Comparison of ENCODE assay signal across 12 cellular contexts in genomic region chr7:47714669-47715607, GRCh38.
A peak's percentile ranks its signal among the peaks of the same experiment; 100 is the strongest.
DNase-seq lines count a peak whose midpoint lies in the region; ATAC-seq, FAIRE-seq and TF ChIP-seq lines count a peak whose summit lies in the region.
"Had no signal": no experiment of that assay in that cellular context is flagged by ENCODE, and none has a peak within 500 bp of the region (broad histone marks: within the 10 kb centered on the region; RNA-seq: fewer than 3 reads in every experiment).

No MANE protein-coding gene starts in this region.

- no peaks in the 10 kb centered on the region for H3K36me3 Mint-ChIP-seq in T-helper 2 cell treated with Interferon-gamma antibody and Interleukin-4, amounts not matched to agents 5 μg/mL and 100 μg/mL, for 36 hours (ENCODE audit: low read depth)

- intact Hi-C loops in Right ventricle myocardium superior (cut with DNase I) = no loop called here

- no peak overlapping the region for H3K27ac Mint-ChIP-seq in T-helper 2 cell treated with Interferon-gamma antibody and Interleukin-4, amounts not matched to agents 5 μg/mL and 100 μg/mL, for 36 hours
- H3K27ac Mint-ChIP-seq: activated T-helper 17 cell treated with anti-CD3 and anti-CD28 coated beads, Interleukin-2, amount 50 U/mL, for 72 hours had no signal

- TF ChIP-seq POLR2A in GM12891 (IDR thresholded peaks at IDR 0.05; ENCODE audit: low read depth, low read length) = no peak
- no peak for TF ChIP-seq POLR2A in H54 (IDR thresholded peaks at IDR 0.05; ENCODE audit: low read depth, low read length)

- H3K27me3 Mint-ChIP-seq in T-helper 2 cell treated with Interferon-gamma antibody and Interleukin-4, amounts not matched to agents 5 μg/mL and 100 μg/mL, for 36 hours (ENCODE audit: low read depth) = no peaks in the 10 kb centered on the region
- H3K27me3 Mint-ChIP-seq: activated T-helper 17 cell treated with anti-CD3 and anti-CD28 coated beads, Interleukin-2, amount 50 U/mL, for 72 hours had no signal

- DNase-seq in GM12891 (ENCODE audit: insufficient read length, low spot score) (peak; percentile 52), OCI-M1 (lab: John Stamatoyannopoulos, UW) (peak; percentile 48), Right ventricle myocardium superior (no peak), H54 (ENCODE audit: insufficient read length, low spot score) (no peak), midbrain (lab: John Stamatoyannopoulos, UW) (no peak)
- no peak for DNase-seq in T-helper 2 cell treated with Interferon-gamma antibody and Interleukin-4, amounts not matched to agents 5 μg/mL and 100 μg/mL, for 36 hours (ENCODE audit: low spot score)
- DNase-seq: AML-193, dermis blood vessel endothelial cell, NCI-H1105 treated with DMSO at 0.1 percent for 48 hours had no signal

- no peak overlapping the region for H3K4me3 Mint-ChIP-seq in T-helper 2 cell treated with Interferon-gamma antibody and Interleukin-4, amounts not matched to agents 5 μg/mL and 100 μg/mL, for 36 hours
- H3K4me3 Mint-ChIP-seq: activated T-helper 17 cell treated with anti-CD3 and anti-CD28 coated beads, Interleukin-2, amount 50 U/mL, for 72 hours had no signal

- peak; percentile 98 for ATAC-seq in GM21360 (IDR thresholded peaks at IDR 0.05; ENCODE audit: unreplicated experiment)
- peak; percentile 92 for ATAC-seq in HG03066 (IDR thresholded peaks at IDR 0.05; ENCODE audit: low read depth, unreplicated experiment)
- no peak for ATAC-seq in Right ventricle myocardium superior (ENCODE audit: poor library complexity)
- ATAC-seq: activated T-helper 17 cell treated with anti-CD3 and anti-CD28 coated beads, Interleukin-2, amount 50 U/mL, for 72 hours had no signal

- no peaks in the 10 kb centered on the region for H3K9me3 Mint-ChIP-seq in T-helper 2 cell treated with Interferon-gamma antibody and Interleukin-4, amounts not matched to agents 5 μg/mL and 100 μg/mL, for 36 hours
- H3K9me3 Mint-ChIP-seq: activated T-helper 17 cell treated with anti-CD3 and anti-CD28 coated beads, Interleukin-2, amount 50 U/mL, for 72 hours had no signal

- FAIRE-seq in GM12891 (lab: Jason Lieb, UNC) (peak; percentile 80), H54 (lab: Jason Lieb, UNC) (no peak)

- no peaks in the 10 kb centered on the region for H3K4me1 Mint-ChIP-seq in T-helper 2 cell treated with Interferon-gamma antibody and Interleukin-4, amounts not matched to agents 5 μg/mL and 100 μg/mL, for 36 hours (ENCODE audit: low read depth)
- H3K4me1 Mint-ChIP-seq: activated T-helper 17 cell treated with anti-CD3 and anti-CD28 coated beads, Interleukin-2, amount 50 U/mL, for 72 hours had no signal

TF ChIP-seq in GM12891, 5 proteins besides CTCF, POLR2A, EP300 and RAD21:
- TF ChIP-seq SPI1 (IDR thresholded peaks at IDR 0.05; ENCODE audit: low read depth, low read length) (peak; percentile 61), POLR2AphosphoS5 (IDR thresholded peaks at IDR 0.05; ENCODE audit: low read depth, low read length) (no peak), PAX5 (IDR thresholded peaks at IDR 0.05; ENCODE audit: insufficient read depth, low read length, severe bottlenecking) (no peak), TAF1 (IDR thresholded peaks at IDR 0.05; ENCODE audit: low read depth, low read length) (no peak), POU2F2 (IDR thresholded peaks at IDR 0.05; ENCODE audit: low read depth, low read length) (peak; percentile 93)
TF ChIP-seq in GM12891: peak in this region for 2.

Comparison
In these comparisons a context has a peak if more than half of its experiments do, and no peak if none do; other contexts are left out.
1. DNase-seq: peak in GM12891 (single experiment) and OCI-M1 (single experiment); none in Right ventricle myocardium superior (single experiment), T-helper 2 cell treated with Interferon-gamma antibody and Interleukin-4, amounts not matched to agents 5 μg/mL and 100 μg/mL, for 36 hours (single experiment), H54 (single experiment) and midbrain (single experiment).